ENCODE assay signal across 8 cellular contexts in genomic region chr12:31117203-31118011, GRCh38. TPM values are rescaled to one million over a fixed set of nuclear protein-coding genes. Genes with fewer than 3 reads are reported as not detected.
A peak's percentile ranks its signal among the peaks of the same experiment; 100 is the strongest.
DNase-seq lines count a peak whose midpoint lies in the region; ATAC-seq and TF ChIP-seq lines count a peak whose summit lies in the region.

No MANE protein-coding gene starts in this region.

- ATAC-seq in HG03280 (IDR thresholded peaks at IDR 0.05; ENCODE audit: unreplicated experiment) (peak; percentile 77), sciatic nerve (peak; percentile 83), GM18519 (IDR thresholded peaks at IDR 0.05; ENCODE audit: low FRiP score, unreplicated experiment) (no peak)

- H3K9me3 ChIP-seq in PC-9 (ENCODE audit: insufficient read depth, low read depth) = no peaks in the 10 kb centered on the region
- H3K9me3 ChIP-seq in left ventricle myocardium inferior (replicated peaks) = no peaks in the 10 kb centered on the region

- no peaks in the 10 kb centered on the region for H3K4me1 ChIP-seq in PC-9 (replicated peaks; ENCODE audit: insufficient read depth)
- peaks cover 27% of the 10 kb centered on the region for H3K4me1 ChIP-seq in left ventricle myocardium inferior

- TF ChIP-seq CTCF in PC-9 (conservative IDR thresholded peaks at IDR 0.05) (peak; percentile 48; the same call in 1 of the 2 replicates), left ventricle myocardium inferior (IDR thresholded peaks at IDR 0.05; ENCODE audit: borderline replicate concordance) (peak; percentile 68)

- peak overlapping the region; percentile 78 for H3K4me2 ChIP-seq in PC-9

- no peaks in the 10 kb centered on the region for H3K27me3 ChIP-seq in PC-9 (ENCODE audit: insufficient read depth, low read depth)
- peaks cover 61% of the 10 kb centered on the region for H3K27me3 ChIP-seq in left ventricle myocardium inferior (ENCODE audit: low read depth)

- no peaks in the 10 kb centered on the region for H3F3A ChIP-seq in PC-9 (ENCODE audit: insufficient read depth, low read depth)

- H4K20me1 ChIP-seq in PC-9 (ENCODE audit: insufficient read depth) = no peaks in the 10 kb centered on the region

- BruUV-seq in PC-9 (replicated peaks; lab: Mats Ljungman, UMichigan) = no TSS peak

- H3K4me3 ChIP-seq in PC-9 (peak overlapping the region; percentile 54; the same call in 1 of the 2 replicates), left ventricle myocardium inferior (peak overlapping the region; percentile 66)

- peak overlapping the region; percentile 74; the same call in 1 of the 2 replicates for H2AFZ ChIP-seq in PC-9

- intact Hi-C loops in PC-9 (cut with micrococcal nuclease; ENCODE audit: unreplicated experiment) (loop anchor here (5.0 kb wide), 1 partner anchor 120 kb away; no protein-coding TSS in a partner anchor), left ventricle myocardium inferior (cut with micrococcal nuclease) (no loop called here), sciatic nerve (cut with DNase I) (no loop called here)

- POLR2A ChIA-PET in PC-9 (lab: Charles Lee; ENCODE audit: unreplicated experiment) = no interaction called here

- DNase-seq in SIG-M5 treated with dmso at 0.1 percent for 504 hours (lab: John Stamatoyannopoulos, UW; ENCODE audit: unreplicated experiment) (peak; percentile 25), SIG-M5 (lab: John Stamatoyannopoulos, UW) (no peak), PC-9 (peak in 1 of 2 experiments; percentile 44), left ventricle myocardium inferior (no peak), sciatic nerve (ENCODE audit: low spot score) (no peak)
- peak; percentile 68 for DNase-seq in activated naive CD4-positive, alpha-beta T cell treated with Interleukin-2 at 50 U/mL for 16 hours

- H3K27ac ChIP-seq in PC-9 (no peak overlapping the region), left ventricle myocardium inferior (replicated peaks) (no peak overlapping the region)

- no peaks in the 10 kb centered on the region for H3K79me2 ChIP-seq in PC-9 (ENCODE audit: low read depth)

- H3K9me2 ChIP-seq in PC-9 (ENCODE audit: insufficient read depth) = no peaks in the 10 kb centered on the region

- no peaks in the 10 kb centered on the region for H3K36me3 ChIP-seq in PC-9 (ENCODE audit: low read depth)
- no peaks in the 10 kb centered on the region for H3K36me3 ChIP-seq in left ventricle myocardium inferior

- CTCF ChIA-PET in PC-9 (lab: Charles Lee) = interaction anchor here (0.6 to 0.7 kb wide), 3 partner anchors 13 to 100 kb away, joined by 4 read pairs; no protein-coding TSS in a partner anchor

RNA-seq across cellular contexts. Expression of gene DDX11, which starts 43.7 kb away (rescaled TPM):
- total RNA-seq in PC-9 (2021) (191 and 196 TPM in 2 replicates), left ventricle myocardium inferior (5.1 TPM), sciatic nerve (15.6 TPM)

Comparison
In these comparisons a context has a peak if more than half of its experiments do, and no peak if none do; other contexts are left out.
1. DNase-seq: peak in SIG-M5 treated with dmso at 0.1 percent for 504 hours (single experiment) and activated naive CD4-positive, alpha-beta T cell treated with Interleukin-2 at 50 U/mL for 16 hours (single experiment); none in SIG-M5 (single experiment), left ventricle myocardium inferior (single experiment) and sciatic nerve (single experiment).
2. RNA of gene DDX11, which starts 43.7 kb away (total RNA-seq): 191 to 196 TPM in PC-9; 15.6 TPM in sciatic nerve (single experiment) and 5.1 TPM in left ventricle myocardium inferior (single experiment); every median in the first group is over 10 times any median in the second.